27 cellular contexts compared by ENCODE assay signal in genomic region chr5:5957737-5958136, GRCh38.
"Had no signal": no experiment of that assay in that cellular context is flagged by ENCODE, and none has a peak within 500 bp of the region (broad histone marks: within the 10 kb centered on the region; RNA-seq: fewer than 3 reads in every experiment).

No MANE protein-coding gene starts in this region.

- H3K9me3 ChIP-seq: esophagus squamous epithelium, gastroesophageal sphincter had no signal

- ATAC-seq: effector memory CD8-positive, alpha-beta T cell; esophagus mucosa; foreskin keratinocyte; gastrocnemius medialis; gastroesophageal sphincter; heart left ventricle; heart right ventricle had no signal

- H3K27ac ChIP-seq: colonic mucosa, coronary artery, dorsolateral prefrontal cortex, epithelial cell of prostate, esophagus squamous epithelium, foreskin keratinocyte, gastrocnemius medialis, gastroesophageal sphincter, heart left ventricle, heart right ventricle had no signal

- H3K4me1 ChIP-seq: colonic mucosa, esophagus squamous epithelium, foreskin keratinocyte, gastrocnemius medialis, gastroesophageal sphincter, heart left ventricle, heart right ventricle had no signal

- DNase-seq: colonic mucosa; cortex of kidney; dermis blood vessel endothelial cell; dorsolateral prefrontal cortex; effector CD4-positive, alpha-beta T cell; effector CD8-positive, alpha-beta T cell; effector memory CD4-positive, alpha-beta T cell; effector memory CD8-positive, alpha-beta T cell; endodermal cell; erythroblast; esophagus squamous epithelium; foreskin fibroblast; foreskin keratinocyte; foreskin melanocyte; gastrocnemius medialis; glutamatergic neuron; head of caudate nucleus; heart left ventricle; heart right ventricle had no signal

- H3K4me3 ChIP-seq: colonic mucosa, coronary artery, dorsolateral prefrontal cortex, esophagus squamous epithelium, gastrocnemius medialis, gastroesophageal sphincter, heart left ventricle, heart right ventricle had no signal

- H3K36me3 ChIP-seq: colonic mucosa, esophagus squamous epithelium, gastrocnemius medialis, gastroesophageal sphincter, heart left ventricle, heart right ventricle had no signal

- H3K27me3 ChIP-seq: colonic mucosa, foreskin keratinocyte, gastrocnemius medialis had no signal

- FAIRE-seq: colon, endometrium, endothelial cell of umbilical vein, frontal cortex had no signal
